8 cellular contexts compared by ENCODE assay signal in the genomic region with DNA sequence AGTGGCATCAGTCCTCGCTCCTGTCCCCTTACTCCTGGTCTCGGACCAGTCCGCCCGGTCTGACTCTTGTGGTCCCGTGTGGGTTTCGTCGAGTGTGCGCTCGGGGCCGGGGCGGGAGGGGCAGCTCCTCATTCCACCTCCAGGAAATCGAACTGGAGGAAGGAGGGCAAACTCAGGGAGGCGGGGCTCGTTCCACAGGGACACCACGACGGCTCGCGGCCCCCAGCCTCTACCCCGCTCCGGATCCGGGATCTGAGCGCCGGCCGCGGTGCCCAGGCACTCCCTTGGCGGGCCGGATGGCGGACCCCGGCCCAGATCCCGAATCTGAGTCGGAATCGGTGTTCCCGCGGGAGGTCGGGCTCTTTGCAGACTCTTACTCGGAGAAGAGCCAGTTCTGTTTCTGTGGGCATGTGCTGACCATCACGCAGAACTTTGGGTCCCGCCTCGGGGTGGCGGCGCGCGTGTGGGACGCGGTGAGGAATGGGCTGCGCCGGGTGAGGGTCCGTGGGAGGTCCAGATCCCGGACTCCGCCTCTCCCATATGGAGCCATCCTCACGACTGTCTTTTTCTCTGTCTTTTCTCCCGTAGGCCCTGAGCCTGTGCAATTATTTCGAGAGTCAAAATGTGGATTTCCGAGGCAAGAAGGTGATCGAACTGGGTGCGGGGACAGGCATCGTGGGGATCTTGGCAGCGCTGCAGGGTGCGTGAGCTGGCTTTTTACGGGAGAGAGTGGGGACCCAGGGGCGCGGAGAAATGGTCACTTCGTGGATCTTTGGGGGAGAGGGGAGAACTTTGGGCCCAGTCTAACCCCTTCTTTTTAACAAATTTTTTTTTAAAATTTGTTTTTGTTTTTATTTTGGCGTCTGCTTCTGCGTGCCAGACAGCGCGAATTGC. TPM values are rescaled to one million over a fixed set of nuclear protein-coding genes. Genes with fewer than 3 reads are reported as not detected.
DNase-seq lines count a peak whose midpoint lies in the region; ATAC-seq, FAIRE-seq and TF ChIP-seq lines count a peak whose summit lies in the region.

TSS of gene EEF1AKMT3 (plus strand) at position 186 of the 894 bp plus-strand sequence. CDS start at position 297, 111 bp downstream.

- TF ChIP-seq EP300 in transverse colon (IDR thresholded peaks at IDR 0.05; ENCODE audit: low read depth) = no peak

- H3K27ac ChIP-seq in IMR-90 (ENCODE audit: insufficient read depth, low read length) (peak within 1 kb of the TSS; percentile 82), endothelial cell of umbilical vein (ENCODE audit: insufficient read depth, low read depth, low read length) (peak within 1 kb of the TSS; percentile 79), transverse colon (peak within 1 kb of the TSS; percentile 92 to 98 (median 94))

- 0 out of 2 replicates have a peak, but pooled peaks cover 3% of the 10 kb centered on the region for H3K4me1 ChIP-seq in IMR-90 (ENCODE audit: control insufficient read depth, insufficient read depth, low read length)
- peaks cover 13% of the 10 kb centered on the region for H3K4me1 ChIP-seq in endothelial cell of umbilical vein (ENCODE audit: control insufficient read depth, extremely low read depth, insufficient read depth, low read length)
- H3K4me1 ChIP-seq in transverse colon = peaks cover 9 to 23% (median 17%) of the 10 kb centered on the region in 4 donors

- peak within 1 kb of the TSS; percentile 62 for H3K18ac ChIP-seq in IMR-90 (ENCODE audit: low read depth, low read length)

- CTCF ChIA-PET in IMR-90 (lab: Yijun Ruan, JAX) = no interaction called here
- CTCF ChIA-PET in endothelial cell of umbilical vein (lab: Charles Lee) = interaction anchor here (0.7 to 1.4 kb wide), 7 partner anchors 10 to 121 kb away, joined by 3 to 17 read pairs (median 3); partner anchors contain the start of genes MARCHF9 and TSFM

- H3K4me3 ChIP-seq in IMR-90 (ENCODE audit: insufficient read depth, low read depth, low read length) = peak within 1 kb of the TSS; percentile 78
- peak within 1 kb of the TSS; percentile 69 to 79 (median 76) for H3K4me3 ChIP-seq in endothelial cell of umbilical vein (replicated peaks in 1 of 3; ENCODE audit: insufficient read depth in 1 of 3, low read depth in 1 of 3, low read length in 3 of 3)
- H3K4me3 ChIP-seq in transverse colon = peak within 1 kb of the TSS; percentile 62 to 95 (median 75)

- H4K91ac ChIP-seq in IMR-90 (ENCODE audit: insufficient read depth, low read depth, low read length) = peak within 1 kb of the TSS; percentile 95

- H3K23ac ChIP-seq in IMR-90 (ENCODE audit: low read depth, low read length) = peak within 1 kb of the TSS; percentile 98

- BruUV-seq in IMR-90 (replicated peaks; lab: Mats Ljungman, UMichigan) (no TSS peak), endothelial cell of umbilical vein (replicated peaks; lab: Mats Ljungman, UMichigan) (TSS peak; percentile 24)

- peak within 1 kb of the TSS; percentile 95 for H3K4me2 ChIP-seq in IMR-90 (ENCODE audit: low read depth, low read length)
- H3K4me2 ChIP-seq in endothelial cell of umbilical vein (ENCODE audit: insufficient read depth, low read length) = peak within 1 kb of the TSS; percentile 90

- H2AFZ ChIP-seq in IMR-90 (replicated peaks; ENCODE audit: low read length, poor library complexity) (peak within 1 kb of the TSS; percentile 99), endothelial cell of umbilical vein (ENCODE audit: low read depth, low read length) (peak within 1 kb of the TSS; percentile 89)

- peak within 1 kb of the TSS; percentile 86 for H2BK120ac ChIP-seq in IMR-90 (ENCODE audit: low read depth, low read length)

- peak within 1 kb of the TSS; percentile 88 for H3K56ac ChIP-seq in IMR-90 (ENCODE audit: extremely low read depth, insufficient read depth, low read length)

- peak; percentile 20 for ATAC-seq in GM21515 (IDR thresholded peaks at IDR 0.05; ENCODE audit: unreplicated experiment)
- ATAC-seq in IMR-90 (ENCODE audit: low read depth) = peak; percentile 73

- peak within 1 kb of the TSS; percentile 91 for H2AK5ac ChIP-seq in IMR-90 (ENCODE audit: low read depth, low read length)

- intact Hi-C loops in IMR-90 (cut with micrococcal nuclease) = no loop called here
- intact Hi-C loops in endothelial cell of umbilical vein (cut with micrococcal nuclease) = loop anchor here (1.0 kb wide), 4 partner anchors 10 to 74 kb away; partner anchors contain the start of genes CDK4, CTDSP2 and TSFM
- intact Hi-C loops in transverse colon (cut with DNase I; ENCODE audit: low total_unique reads) = no loop called here

- dilution Hi-C loops in IMR-90 (cut with HindIII; ENCODE audit: low sequenced_read_pairs, unreplicated experiment) = no loop called here
- dilution Hi-C loops in endothelial cell of umbilical vein (cut with MboI; ENCODE audit: extremely low pct_ligation_motif_present, low sequenced_read_pairs) = no loop called here

- DNase-seq in D341Med (ENCODE audit: low spot score) (peak; percentile 76), IMR-90 (peak; percentile 35), UCSD-AML1 (lab: John Stamatoyannopoulos, UW; ENCODE audit: unreplicated experiment) (peak; percentile 83), endothelial cell of umbilical vein (ENCODE audit: low read depth, low spot score) (peak; percentile 64), midbrain (lab: John Stamatoyannopoulos, UW) (peak; percentile 54), transverse colon (peak; percentile 75), NCI-H187 treated with DMSO at 0.1 percent for 48 hours (lab: John Stamatoyannopoulos, UW) (no peak)

- TF ChIP-seq CTCF in IMR-90 (conservative IDR thresholded peaks at IDR 0.05; ENCODE audit: low read depth, low read length) = no peak
- TF ChIP-seq CTCF in endothelial cell of umbilical vein (IDR thresholded peaks at IDR 0.05; ENCODE audit: extremely low read depth in 1 of 2, insufficient read depth in 1 of 2, low read depth in 1 of 2, low read length in 2 of 2) = no peak
- TF ChIP-seq CTCF in transverse colon (IDR thresholded peaks at IDR 0.05) = peak in 1 of 5 experiments; percentile 9

- TF ChIP-seq POLR2A in IMR-90 (IDR thresholded peaks at IDR 0.05; ENCODE audit: low read depth, low read length) = no peak
- TF ChIP-seq POLR2A in endothelial cell of umbilical vein (IDR thresholded peaks at IDR 0.05; ENCODE audit: low read depth, low read length) = no peak
- TF ChIP-seq POLR2A in transverse colon (IDR thresholded peaks at IDR 0.05) = no peak

- peak within 1 kb of the TSS; percentile 93 to 99 for H4K8ac ChIP-seq in IMR-90 (ENCODE audit: low read depth in 2 of 2, low read length in 2 of 2)

- H3K9me3 ChIP-seq in IMR-90 (ENCODE audit: control insufficient read depth, insufficient read depth, low read length) (no peaks in the 10 kb centered on the region), endothelial cell of umbilical vein (replicated peaks; ENCODE audit: control insufficient read depth, insufficient read depth, low read length) (no peaks in the 10 kb centered on the region), transverse colon (no peaks in the 10 kb centered on the region)

- H3K36me3 ChIP-seq in IMR-90 (ENCODE audit: control insufficient read depth, insufficient read depth, low read length) (peaks cover 3% of the 10 kb centered on the region), endothelial cell of umbilical vein (ENCODE audit: control insufficient read depth in 2 of 2, extremely low read depth in 1 of 2, insufficient read depth in 2 of 2, low read length in 2 of 2) (peaks cover 0 to 2% of the 10 kb centered on the region in 2 experiments), transverse colon (no peaks in the 10 kb centered on the region)

- WGBS in IMR-90 (ENCODE audit: extremely low coverage in 2 of 2, insufficient read length in 1 of 2), 2 experiments = 0% methylated on average over 31 of the region's 67 CpGs; no CpG with 5 or more reads in 1 of the 2 experiments
- 2 to 30% methylated on average over 4 to 63 of the region's 67 CpGs for whole genome bisulfite sequencing in transverse colon (ENCODE audit: low coverage in 1 of 2), 2 donors

- peak within 1 kb of the TSS; percentile 98 for H3K4ac ChIP-seq in IMR-90 (ENCODE audit: low read depth, low read length)

- peak within 1 kb of the TSS; percentile 97 for H2AK9ac ChIP-seq in IMR-90 (replicated peaks; ENCODE audit: low read depth, low read length, poor library complexity)

- no peak for FAIRE-seq in endothelial cell of umbilical vein (lab: Jason Lieb, UNC)

- peak within 1 kb of the TSS; percentile 95 for H3K14ac ChIP-seq in IMR-90 (replicated peaks; ENCODE audit: low read depth, low read length)

- H3K9me1 ChIP-seq in IMR-90 (ENCODE audit: insufficient read depth, low read length) (peaks cover 9% of the 10 kb centered on the region), endothelial cell of umbilical vein (replicated peaks; ENCODE audit: control insufficient read depth, extremely low read depth, insufficient read depth, low read length) (no peaks in the 10 kb centered on the region)

- H2BK5ac ChIP-seq in IMR-90 (ENCODE audit: low read depth, low read length, poor library complexity, severe bottlenecking) = peak within 1 kb of the TSS; percentile 78

- peaks cover 16 to 29% of the 10 kb centered on the region in 2 experiments; a peak in 3 of 4 replicates for H3K79me1 ChIP-seq in IMR-90 (ENCODE audit: low read depth in 1 of 2, low read length in 2 of 2)

- H3K9ac ChIP-seq in IMR-90 (ENCODE audit: low read depth, low read length) = peak within 1 kb of the TSS; percentile 99
- H3K9ac ChIP-seq in endothelial cell of umbilical vein (replicated peaks; ENCODE audit: extremely low read depth, insufficient read depth, low read length) = peak within 1 kb of the TSS; percentile 78

- H2BK20ac ChIP-seq in IMR-90 (ENCODE audit: low read depth, low read length) = 0 out of 2 replicates have a peak within 1 kb of the TSS, but pooled peaks have one; percentile 8

- H4K20me1 ChIP-seq in IMR-90 (ENCODE audit: insufficient read depth, low read length) (no peaks in the 10 kb centered on the region), endothelial cell of umbilical vein (replicated peaks; ENCODE audit: control insufficient read depth, extremely low read depth, insufficient read depth, low read length) (no peaks in the 10 kb centered on the region)

- H4K5ac ChIP-seq in IMR-90 (ENCODE audit: low read depth, low read length) = peak within 1 kb of the TSS; percentile 91

- no peak for TF ChIP-seq RAD21 in IMR-90 (IDR thresholded peaks at IDR 0.05; ENCODE audit: low read length)

- POLR2A ChIA-PET in IMR-90 (lab: Charles Lee; ENCODE audit: unreplicated experiment) = interaction anchor here (0.9 kb wide), 1 partner anchor 28 kb away, joined by 4 read pairs; the partner anchor contains the start of gene TSPAN31
- POLR2A ChIA-PET in endothelial cell of umbilical vein (lab: Charles Lee) = interaction anchor here (0.6 to 1.3 kb wide), 4 partner anchors 9 to 1295 kb away, joined by 3 to 11 read pairs (median 4); partner anchors contain the start of genes TSFM and TSPAN31

- in situ Hi-C loops in IMR-90 (cut with MboI; ENCODE audit: low sequenced_read_pairs) (no loop called here), transverse colon (cut with MboI; ENCODE audit: low pct_ligation_motif_present in 1 of 4, low pct_unique_long_range_greater_than_20kb in 1 of 4, low sequenced_read_pairs in 3 of 4) (no loop called here)

- peak within 1 kb of the TSS; percentile 78; the same call in 2 of the 3 replicates for H2BK15ac ChIP-seq in IMR-90 (ENCODE audit: low read depth, low read length)

- no peaks in the 10 kb centered on the region for H3K27me3 ChIP-seq in IMR-90 (ENCODE audit: control insufficient read depth, insufficient read depth, low read length)
- H3K27me3 ChIP-seq in endothelial cell of umbilical vein (ENCODE audit: control insufficient read depth in 2 of 2, insufficient read depth in 2 of 2, low read length in 2 of 2) = no peaks in the 10 kb centered on the region
- no peaks in the 10 kb centered on the region for H3K27me3 ChIP-seq in transverse colon

- peaks cover 2% of the 10 kb centered on the region for H3K79me2 ChIP-seq in endothelial cell of umbilical vein (ENCODE audit: control insufficient read depth, insufficient read depth, low read length)

RNA-seq across cellular contexts. Expression of gene EEF1AKMT3, which starts in this region (rescaled TPM):
- total RNA-seq in IMR-90 (2012; rRNA removed) (3.2 and 3.6 TPM in 2 replicates), endothelial cell of umbilical vein (6.6 and 8.8 TPM in 2 replicates), transverse colon (1 to 10 TPM; 1.9 to 6.7 (median 4.3) TPM)
- polyA plus RNA-seq in IMR-90 (2012; rRNA removed) (7.6 and 8.1 TPM in 2 replicates), endothelial cell of umbilical vein (7.3 and 7.9 TPM in 2 replicates)
- 4.2 and 6.9 TPM in 2 replicates for polyA plus RNA-seq in IMR-90 (2012; cell fraction: cytosol; rRNA removed)
- polyA plus RNA-seq in IMR-90 (2012; cell fraction: nucleus; rRNA removed; ENCODE audit: low replicate concordance) = 6.0 and 8.9 TPM in 2 replicates
- polyA plus RNA-seq in endothelial cell of umbilical vein (2011; cell fraction: cytosol; rRNA removed) = 6.6 and 8.3 TPM in 2 replicates
- polyA plus RNA-seq in endothelial cell of umbilical vein (2011; cell fraction: nucleus; rRNA removed) = 3.3 and 4.3 TPM in 2 replicates
- polyA plus RNA-seq in endothelial cell of umbilical vein (2012) = 9.1 and 9.9 TPM in 2 replicates
- polyA minus RNA-seq in endothelial cell of umbilical vein = 9.6 and 9.9 TPM in 2 replicates
- polyA minus RNA-seq in endothelial cell of umbilical vein (2011; cell fraction: cytosol; rRNA and poly(A)+ RNA removed) = 2.0 TPM
- polyA minus RNA-seq in endothelial cell of umbilical vein (2011; cell fraction: nucleus; rRNA and poly(A)+ RNA removed) = 1.2 and 3.0 TPM in 2 replicates
